29 cellular contexts compared by ENCODE assay signal in genomic region chr2:155054712-155055111, GRCh38.
"Had no signal": no experiment of that assay in that cellular context is flagged by ENCODE, and none has a peak within 500 bp of the region (broad histone marks: within the 10 kb centered on the region; RNA-seq: fewer than 3 reads in every experiment).

No MANE protein-coding gene starts in this region.

- H3K9me3 ChIP-seq: lower lobe of right lung, neutrophil, right atrium auricular region, right lobe of liver, suprapubic skin, thoracic aorta, tibial artery, upper lobe of right lung had no signal

- H3K27me3 Mint-ChIP-seq: naive B cell; progenitor cell of endocrine pancreas; stimulated activated naive B cell treated with anti-CD40 and anti-IgM and Interleukin-4, amounts not matched to agents 10 μg/mL and 1 μg/mL and 100 μg/mL, for 72 hours; stimulated activated naive CD8-positive, alpha-beta T cell treated with anti-CD3 and anti-CD28 coated beads, Interleukin-15, Interleukin-2, amounts not matched to agents 100 ng/mL and 50 ng/mL, for 24 hours had no signal

- H3K4me1 Mint-ChIP-seq: mesothelial cell of epicardium; naive B cell; natural killer cell; nephron progenitor cell; neural progenitor cell; stimulated activated naive B cell treated with anti-CD40 and anti-IgM and Interleukin-4, amounts not matched to agents 10 μg/mL and 1 μg/mL and 100 μg/mL, for 72 hours had no signal

- H3K9ac ChIP-seq: neural progenitor cell had no signal

- H3K4me2 ChIP-seq: neural progenitor cell, smooth muscle cell had no signal

- H3K4me3 ChIP-seq: left lung, lower lobe of right lung, neural progenitor cell, right atrium auricular region, right lobe of liver, smooth muscle cell, suprapubic skin, thoracic aorta, tibial artery, upper lobe of right lung had no signal

- H3K36me3 ChIP-seq: left lung, lower lobe of right lung, neural progenitor cell, neutrophil, right atrium auricular region, right lobe of liver, suprapubic skin, thoracic aorta, tibial artery, upper lobe of right lung had no signal

- DNase-seq: hippocampal formation; kidney; left colon; left lung; lower lobe of right lung; mammary epithelial cell; mesenchymal stem cell; naive B cell; natural killer cell; nephron progenitor cell; occipital lobe; right lobe of liver; stimulated activated CD4-positive, alpha-beta T cell treated with anti-CD3 and anti-CD28 coated beads, Interleukin-1b, Interleukin-23, amount 100 ng/mL, for 48 hours; stimulated activated CD4-positive, alpha-beta T cell treated with anti-CD3 and anti-CD28 coated beads, Interleukin-2, amount 100 ng/mL, for 48 hours; stimulated activated CD4-positive, alpha-beta T cell treated with anti-CD3 and anti-CD28 coated beads, Interleukin-4, amount 100 ng/mL, for 4 hours; stimulated activated CD8-positive, alpha-beta memory T cell treated with anti-CD3 and anti-CD28 coated beads, Interleukin-4, amount 100 ng/mL, for 48 hours; stimulated activated naive B cell treated with anti-CD40 and anti-IgM and Interleukin-4, amounts not matched to agents 10 μg/mL and 1 μg/mL and 100 μg/mL, for 72 hours; tibial artery; trophoblast cell; upper lobe of right lung had no signal

- H3K4me1 ChIP-seq: left lung, lower lobe of right lung, neural progenitor cell, right atrium auricular region, right lobe of liver, suprapubic skin, tibial artery, upper lobe of right lung had no signal

- H3K4me3 Mint-ChIP-seq: mesothelial cell of epicardium; naive B cell; natural killer cell; nephron progenitor cell; neural progenitor cell; stimulated activated naive B cell treated with anti-CD40 and anti-IgM and Interleukin-4, amounts not matched to agents 10 μg/mL and 1 μg/mL and 100 μg/mL, for 72 hours; stimulated activated naive CD8-positive, alpha-beta T cell treated with anti-CD3 and anti-CD28 coated beads, Interleukin-15, Interleukin-2, amounts not matched to agents 100 ng/mL and 50 ng/mL, for 24 hours had no signal

- H3K27me3 ChIP-seq: left lung, neural progenitor cell, neutrophil, right atrium auricular region, right lobe of liver, suprapubic skin, tibial artery, upper lobe of right lung had no signal

- H3K27ac ChIP-seq: left lung, lower lobe of right lung, neural progenitor cell, neutrophil, right atrium auricular region, right lobe of liver, suprapubic skin, thoracic aorta, tibial artery, upper lobe of right lung had no signal

- H2AFZ ChIP-seq: neural progenitor cell had no signal

- H3K9me3 Mint-ChIP-seq: nephron progenitor cell had no signal

- ATAC-seq: left colon; left lung; lower lobe of right lung; natural killer cell; right lobe of liver; stimulated activated naive B cell treated with anti-CD40 and anti-IgM and Interleukin-4, amounts not matched to agents 10 μg/mL and 1 μg/mL and 100 μg/mL, for 72 hours; upper lobe of right lung had no signal

- H3K36me3 Mint-ChIP-seq: mesothelial cell of epicardium; naive B cell; natural killer cell; neural progenitor cell; stimulated activated naive B cell treated with anti-CD40 and anti-IgM and Interleukin-4, amounts not matched to agents 10 μg/mL and 1 μg/mL and 100 μg/mL, for 72 hours had no signal

- H3K27ac Mint-ChIP-seq: mesothelial cell of epicardium; naive B cell; natural killer cell; nephron progenitor cell; neural progenitor cell; progenitor cell of endocrine pancreas; stimulated activated naive B cell treated with anti-CD40 and anti-IgM and Interleukin-4, amounts not matched to agents 10 μg/mL and 1 μg/mL and 100 μg/mL, for 72 hours; stimulated activated naive CD8-positive, alpha-beta T cell treated with anti-CD3 and anti-CD28 coated beads, Interleukin-15, Interleukin-2, amounts not matched to agents 100 ng/mL and 50 ng/mL, for 24 hours had no signal
